Comparison of ENCODE assay signal across 12 cellular contexts in the genomic region with DNA sequence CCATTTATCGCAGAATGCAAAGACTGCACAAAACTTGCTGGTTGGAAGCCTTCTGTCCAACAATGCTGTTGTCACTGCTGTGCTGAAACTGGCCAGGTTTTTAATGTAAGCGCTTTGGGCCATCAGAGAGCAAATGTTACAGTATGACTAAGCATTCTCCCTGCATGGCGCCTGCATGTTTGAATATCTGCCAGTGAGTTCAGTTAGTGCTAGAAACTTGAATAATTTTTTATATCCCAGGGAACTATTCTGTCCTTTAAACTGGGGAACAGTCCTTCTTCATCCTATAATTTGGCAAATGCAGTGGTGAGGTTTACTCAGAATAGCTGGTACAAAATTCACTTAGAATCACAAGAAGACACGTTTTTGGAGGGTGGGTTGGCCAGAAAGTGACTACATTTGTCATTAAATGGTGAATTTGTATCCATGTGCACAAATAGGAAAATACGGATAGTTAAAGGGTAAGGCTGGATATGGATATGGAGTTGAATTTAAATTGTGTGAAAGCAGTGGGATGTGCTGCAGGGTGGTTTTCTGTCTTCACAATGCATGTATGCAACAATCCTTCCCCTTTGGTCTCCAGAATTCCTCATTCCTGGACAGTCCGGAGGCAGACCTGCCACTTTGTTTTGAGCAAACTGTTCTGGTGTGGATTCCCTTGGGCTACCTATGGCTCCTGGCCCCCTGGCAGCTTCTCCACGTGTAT. TPM values are rescaled to one million over a fixed set of nuclear protein-coding genes. Genes with fewer than 3 reads are reported as not detected.
DNase-seq lines count a peak whose midpoint lies in the region; ATAC-seq and FAIRE-seq lines count a peak whose summit lies in the region.
"Had no signal": no experiment of that assay in that cellular context is flagged by ENCODE, and none has a peak within 500 bp of the region (broad histone marks: within the 10 kb centered on the region; RNA-seq: fewer than 3 reads in every experiment).

No MANE protein-coding gene starts in this region.

- peak; percentile 59 for DNase-seq in Caki2 (ENCODE audit: low read depth)
- peak; percentile 66 for DNase-seq in RCC 7860 (ENCODE audit: low spot score)
- peak; percentile 90 for DNase-seq in fibroblast of gingiva (ENCODE audit: low read depth)
- peak; percentile 79 for DNase-seq in renal cortical epithelial cell (ENCODE audit: low read depth)
- DNase-seq in COLO829 (ENCODE audit: low spot score), result no peak
- DNase-seq in NCI-H2171 treated with DMSO at 0.1 percent for 48 hours (lab: John Stamatoyannopoulos, UW), result no peak
- DNase-seq in NCI-H748 treated with DMSO at 0.1 percent for 48 hours (lab: John Stamatoyannopoulos, UW), result no peak
- DNase-seq: activated CD4-positive, alpha-beta T cell treated with anti-CD3 and anti-CD28 coated beads, Interleukin-2, amount 50 U/mL, for 4 hours; activated naive CD8-positive, alpha-beta T cell treated with anti-CD3 and anti-CD28 coated beads, Interleukin-2, amount 10 ng/mL, durations not matched to agents 7 days and 5 days; DMS79 treated with DMSO at 0.1 percent for 48 hours; NCI-H1436 treated with DMSO at 0.1 percent for 48 hours had no signal

- in situ Hi-C loops in Caki2 (cut with HindIII; ENCODE audit: low pct_unique_long_range_greater_than_20kb, low sequenced_read_pairs), result no loop called here

- FAIRE-seq in RCC 7860 (lab: Jason Lieb, UNC), result peak; percentile 80

- no peak for ATAC-seq in GM19463 (IDR thresholded peaks at IDR 0.05; ENCODE audit: unreplicated experiment)

RNA-seq across cellular contexts. Expression of gene ABCC2, which starts 1.7 kb away (rescaled TPM):
- 64.4 and 68.4 TPM in 2 replicates for total RNA-seq in Caki2 (2014; rRNA removed; shearing (Covaris generic); ENCODE audit: low replicate concordance)
- 0.17 and 0.65 TPM in 2 replicates for total RNA-seq in renal cortical epithelial cell

RNA-seq across cellular contexts. Expression of gene CUTC, which starts 52.1 kb away (rescaled TPM):
- 13.4 and 21.3 TPM in 2 replicates for total RNA-seq in Caki2 (2014; rRNA removed; shearing (Covaris generic); ENCODE audit: low replicate concordance)
- total RNA-seq in renal cortical epithelial cell, result 24.3 and 25.1 TPM in 2 replicates

RNA-seq across cellular contexts. Expression of gene COX15, which starts 52.3 kb away (rescaled TPM):
- total RNA-seq in Caki2 (2014; rRNA removed; shearing (Covaris generic); ENCODE audit: low replicate concordance), result 25.3 and 27.8 TPM in 2 replicates
- 35.6 and 44.6 TPM in 2 replicates for total RNA-seq in renal cortical epithelial cell

Comparison
In these comparisons a context has a peak if more than half of its experiments do, and no peak if none do; other contexts are left out.
1. DNase-seq: peak in Caki2 (single experiment), RCC 7860 (single experiment), fibroblast of gingiva (single experiment) and renal cortical epithelial cell (single experiment); none in COLO829 (single experiment), NCI-H2171 treated with DMSO at 0.1 percent for 48 hours (single experiment) and NCI-H748 treated with DMSO at 0.1 percent for 48 hours (single experiment).
2. RNA of gene ABCC2, which starts 1.7 kb away (total RNA-seq): 64.4 to 68.4 TPM in Caki2; 0.17 to 0.65 TPM in renal cortical epithelial cell; every median in the first group is over 10 times any median in the second.